8 cellular contexts compared by ENCODE assay signal in genomic region chr14:24233538-24233866, GRCh38. TPM values are rescaled to one million over a fixed set of nuclear protein-coding genes. Genes with fewer than 3 reads are reported as not detected.
DNase-seq lines count a peak whose midpoint lies in the region; ATAC-seq and TF ChIP-seq lines count a peak whose summit lies in the region.

No MANE protein-coding gene starts in this region.

- intact Hi-C loops in CD8-positive, alpha-beta T cell (cut with DNase I, micrococcal nuclease), result loop anchor here in 1 of 2 experiments (5.0 kb wide), 1 partner anchor 209 kb away; the partner anchor contains the start of gene SDR39U1

- DNase-seq in CD8-positive, alpha-beta T cell, result no peak
- DNase-seq in NCI-H226 (peak; percentile 22), NOMO-1 treated with dmso at 0.1 percent for 144 hours (lab: John Stamatoyannopoulos, UW; ENCODE audit: unreplicated experiment) (no peak), iPS-NIHi7 (ENCODE audit: extremely low spot score) (no peak), hypothalamus (lab: John Stamatoyannopoulos, UW) (no peak)
- DNase-seq in effector memory CD4-positive, alpha-beta T cell, result no peak

- no peak for TF ChIP-seq CTCF in CD8-positive, alpha-beta T cell (IDR thresholded peaks at IDR 0.05)
- no peak for TF ChIP-seq CTCF in neutrophil (IDR thresholded peaks at IDR 0.05)

- no peak for ATAC-seq in CD8-positive, alpha-beta T cell
- no peak for ATAC-seq in GM21515 (IDR thresholded peaks at IDR 0.05; ENCODE audit: unreplicated experiment)

- peaks cover 66% of the 10 kb centered on the region for H3K4me1 Mint-ChIP-seq in CD8-positive, alpha-beta T cell (ENCODE audit: low read depth)

- POLR2A ChIA-PET in CD8-positive, alpha-beta T cell (lab: Charles Lee), result interaction anchor here (1.0 to 2.3 kb wide), 6 partner anchors 9 to 118 kb away, joined by 3 to 33 read pairs (median 4); partner anchors contain the start of genes CIDEB, LTB4R, LTB4R2 and MDP1

- no peaks in the 10 kb centered on the region for H3K27me3 Mint-ChIP-seq in CD8-positive, alpha-beta T cell (ENCODE audit: low read depth)

- peak overlapping the region; percentile 97 for H3K4me3 Mint-ChIP-seq in CD8-positive, alpha-beta T cell

- H3K27me3 ChIP-seq in CD8-positive, alpha-beta T cell (ENCODE audit: insufficient read depth, low read length), result no peaks in the 10 kb centered on the region
- no peaks in the 10 kb centered on the region for H3K27me3 ChIP-seq in effector memory CD4-positive, alpha-beta T cell (replicated peaks; ENCODE audit: control insufficient read depth, insufficient read depth, low read length, poor library complexity, severe bottlenecking)
- H3K27me3 ChIP-seq in neutrophil, result no peaks in the 10 kb centered on the region

- H3K4me3 ChIP-seq in CD8-positive, alpha-beta T cell (ENCODE audit: low read depth, low read length), result peak overlapping the region; percentile 98
- H3K4me3 ChIP-seq in effector memory CD4-positive, alpha-beta T cell (ENCODE audit: insufficient read depth, low read depth, low read length, poor library complexity, severe bottlenecking), result peak overlapping the region; percentile 98
- peak overlapping the region; percentile 74 to 91 for H3K4me3 ChIP-seq in neutrophil (ENCODE audit: low read depth in 1 of 2, low read length in 1 of 2)

- peaks cover 59% of the 10 kb centered on the region for H3K36me3 Mint-ChIP-seq in CD8-positive, alpha-beta T cell

- H3K36me3 ChIP-seq in CD8-positive, alpha-beta T cell (ENCODE audit: insufficient read depth, low read length), result peaks cover 12% of the 10 kb centered on the region
- H3K36me3 ChIP-seq in effector memory CD4-positive, alpha-beta T cell (ENCODE audit: control insufficient read depth, insufficient read depth, low read length), result peaks cover 30% of the 10 kb centered on the region
- H3K36me3 ChIP-seq in neutrophil, result peaks cover 45% of the 10 kb centered on the region

- no peaks in the 10 kb centered on the region for H3K9me3 Mint-ChIP-seq in CD8-positive, alpha-beta T cell

- H3K9me3 ChIP-seq in CD8-positive, alpha-beta T cell (ENCODE audit: low read length), result no peaks in the 10 kb centered on the region
- H3K9me3 ChIP-seq in effector memory CD4-positive, alpha-beta T cell (ENCODE audit: control insufficient read depth, low read length), result no peaks in the 10 kb centered on the region
- no peaks in the 10 kb centered on the region for H3K9me3 ChIP-seq in neutrophil

- no peak overlapping the region for H3K27ac ChIP-seq in CD8-positive, alpha-beta T cell (ENCODE audit: low read depth, low read length)
- H3K27ac ChIP-seq in effector memory CD4-positive, alpha-beta T cell (ENCODE audit: insufficient read depth, low read length, poor library complexity, severe bottlenecking), result peak overlapping the region; percentile 83
- H3K27ac ChIP-seq in neutrophil, result peak overlapping the region; percentile 98

- H3K4me1 ChIP-seq in CD8-positive, alpha-beta T cell (ENCODE audit: insufficient read depth, low read length), result peaks cover 27% of the 10 kb centered on the region
- peaks cover 28% of the 10 kb centered on the region for H3K4me1 ChIP-seq in effector memory CD4-positive, alpha-beta T cell (ENCODE audit: control insufficient read depth, insufficient read depth, low read length, poor library complexity, severe bottlenecking)
- H3K4me1 ChIP-seq in neutrophil (ENCODE audit: control insufficient read depth in 1 of 2, insufficient read depth in 1 of 2, low read depth in 1 of 2, low read length in 1 of 2), result peaks cover 38 to 43% of the 10 kb centered on the region in 2 experiments

- CTCF ChIA-PET in CD8-positive, alpha-beta T cell (lab: Charles Lee), result interaction anchor here (0.7 to 2.3 kb wide), 4 partner anchors 9 to 75 kb away, joined by 3 to 21 read pairs (median 4); partner anchors contain the start of genes DHRS1, NOP9 and TINF2

- H3K27ac Mint-ChIP-seq in CD8-positive, alpha-beta T cell, result peak overlapping the region; percentile 97

RNA-seq across cellular contexts. Expression of gene GMPR2, which starts 0.8 kb away (rescaled TPM):
- 10 to 100 TPM; 22.5 to 23.9 TPM for total RNA-seq in CD8-positive, alpha-beta T cell

RNA-seq across cellular contexts. Expression of gene NEDD8, which starts 1.3 kb away (rescaled TPM):
- total RNA-seq in CD8-positive, alpha-beta T cell, result 10 to 100 TPM; 39.9 to 48.5 TPM

RNA-seq across cellular contexts. Expression of gene TINF2, which starts 8.9 kb away (rescaled TPM):
- 100 to 1,000 TPM; 174 to 177 TPM for total RNA-seq in CD8-positive, alpha-beta T cell

RNA-seq across cellular contexts. Expression of gene MDP1, which starts 17.6 kb away (rescaled TPM):
- 1 to 10 TPM; 4.2 to 4.5 TPM for total RNA-seq in CD8-positive, alpha-beta T cell

RNA-seq across cellular contexts. Expression of gene CHMP4A, which starts 20.2 kb away (rescaled TPM):
- 10 to 100 TPM; 70.1 to 77.6 TPM for total RNA-seq in CD8-positive, alpha-beta T cell
